In genomic region chr3:51392301-51393095, GRCh38 we compare ENCODE assay signal across 8 cellular contexts. TPM values are rescaled to one million over a fixed set of nuclear protein-coding genes. Genes with fewer than 3 reads are reported as not detected.
DNase-seq lines count a peak whose midpoint lies in the region; ATAC-seq, FAIRE-seq and TF ChIP-seq lines count a peak whose summit lies in the region.

No MANE protein-coding gene starts in this region.

- FAIRE-seq in GM19239 (lab: Jason Lieb, UNC), result no peak

- no peaks in the 10 kb centered on the region for H3K27me3 Mint-ChIP-seq in activated naive CD4-positive, alpha-beta T cell treated with anti-CD3 and anti-CD28 coated beads, Interleukin-2, amount 10 ng/mL, durations not matched to agents 7 days and 5 days
- H3K27me3 Mint-ChIP-seq in chondrocyte (ENCODE audit: low read depth), result no peaks in the 10 kb centered on the region

- TF ChIP-seq CTCF in chondrocyte (IDR thresholded peaks at IDR 0.05), result no peak

- peaks cover 2% of the 10 kb centered on the region for H3K4me1 ChIP-seq in urinary bladder (ENCODE audit: insufficient read depth)

- H3K36me3 Mint-ChIP-seq in activated naive CD4-positive, alpha-beta T cell treated with anti-CD3 and anti-CD28 coated beads, Interleukin-2, amount 10 ng/mL, durations not matched to agents 7 days and 5 days, result peaks cover 50% of the 10 kb centered on the region
- H3K36me3 Mint-ChIP-seq in chondrocyte (ENCODE audit: low read depth), result peaks cover 26% of the 10 kb centered on the region

- H3K4me3 Mint-ChIP-seq in activated naive CD4-positive, alpha-beta T cell treated with anti-CD3 and anti-CD28 coated beads, Interleukin-2, amount 10 ng/mL, durations not matched to agents 7 days and 5 days, result peak overlapping the region; percentile 82
- peak overlapping the region; percentile 82 for H3K4me3 Mint-ChIP-seq in chondrocyte (ENCODE audit: unreplicated experiment)

- peak overlapping the region; percentile 87 for H3K4me3 ChIP-seq in urinary bladder (ENCODE audit: low read depth, low read length)

- peaks cover 6% of the 10 kb centered on the region for H3K36me3 ChIP-seq in urinary bladder (ENCODE audit: insufficient read depth)

- H3K27ac ChIP-seq in urinary bladder (ENCODE audit: low read depth), result no peak overlapping the region

- 83% methylated on average over 44 of the region's 44 CpGs for WGBS in urinary bladder

- peak overlapping the region; percentile 76 for H3K27ac Mint-ChIP-seq in activated naive CD4-positive, alpha-beta T cell treated with anti-CD3 and anti-CD28 coated beads, Interleukin-2, amount 10 ng/mL, durations not matched to agents 7 days and 5 days
- peak overlapping the region; percentile 49 for H3K27ac Mint-ChIP-seq in chondrocyte (ENCODE audit: unreplicated experiment)

- H3K4me1 Mint-ChIP-seq in activated naive CD4-positive, alpha-beta T cell treated with anti-CD3 and anti-CD28 coated beads, Interleukin-2, amount 10 ng/mL, durations not matched to agents 7 days and 5 days, result peaks cover 75% of the 10 kb centered on the region
- H3K4me1 Mint-ChIP-seq in chondrocyte (ENCODE audit: low read depth), result peaks cover 62% of the 10 kb centered on the region

- CTCF ChIA-PET in activated naive CD4-positive, alpha-beta T cell treated with anti-CD3 and anti-CD28 coated beads, Interleukin-2, amount 10 ng/mL, durations not matched to agents 7 days and 5 days (lab: Charles Lee), result interaction anchor here (0.8 kb wide), 1 partner anchor 290 kb away, joined by 3 read pairs; no protein-coding TSS in a partner anchor

- no peak for ATAC-seq in HG02852 (IDR thresholded peaks at IDR 0.05; ENCODE audit: unreplicated experiment)
- no peak for ATAC-seq in HG03108 (IDR thresholded peaks at IDR 0.05; ENCODE audit: unreplicated experiment)

- no peaks in the 10 kb centered on the region for H3K9me3 Mint-ChIP-seq in activated naive CD4-positive, alpha-beta T cell treated with anti-CD3 and anti-CD28 coated beads, Interleukin-2, amount 10 ng/mL, durations not matched to agents 7 days and 5 days
- H3K9me3 Mint-ChIP-seq in chondrocyte (ENCODE audit: low read depth), result no peaks in the 10 kb centered on the region

- DNase-seq in activated naive CD4-positive, alpha-beta T cell treated with anti-CD3 and anti-CD28 coated beads, Interleukin-2, amount 10 ng/mL, durations not matched to agents 7 days and 5 days, result peak; percentile 20
- DNase-seq in activated naive CD4-positive, alpha-beta T cell (lab: John Stamatoyannopoulos, UW), result no peak
- DNase-seq in chondrocyte (ENCODE audit: low spot score) (no peak), mesenteric fat pad (ENCODE audit: low spot score) (peak; percentile 85), GM19239 (ENCODE audit: insufficient read length, low spot score) (no peak)

RNA-seq across cellular contexts. Expression of gene RBM15B, which starts 1.4 kb away (rescaled TPM):
- 39.5 to 43.8 TPM (median 39.6 TPM) in 3 replicates for total RNA-seq in chondrocyte
- 28.0 TPM for total RNA-seq in mesenteric fat pad
- total RNA-seq in urinary bladder, result 17.1 TPM
- 24.4 TPM for polyA plus RNA-seq in urinary bladder

RNA-seq across cellular contexts. Expression of gene MANF, which starts 7.4 kb away (rescaled TPM):
- 97.5 to 118 TPM (median 114 TPM) in 3 replicates for total RNA-seq in chondrocyte
- total RNA-seq in mesenteric fat pad, result 87.8 TPM
- 34.7 TPM for total RNA-seq in urinary bladder
- polyA plus RNA-seq in urinary bladder, result 44.2 TPM

Comparison
In these comparisons a context has a peak if more than half of its experiments do, and no peak if none do; other contexts are left out.
1. DNase-seq: peak in activated naive CD4-positive, alpha-beta T cell treated with anti-CD3 and anti-CD28 coated beads, Interleukin-2, amount 10 ng/mL, durations not matched to agents 7 days and 5 days (single experiment) and mesenteric fat pad (single experiment); none in activated naive CD4-positive, alpha-beta T cell (0 of 4), chondrocyte (single experiment) and GM19239 (single experiment).